In genomic region chr2:241770185-241770935, GRCh38 we compare ENCODE assay signal across 12 cellular contexts. TPM values are rescaled to one million over a fixed set of nuclear protein-coding genes. Genes with fewer than 3 reads are reported as not detected.
DNase-seq lines count a peak whose midpoint lies in the region; ATAC-seq and TF ChIP-seq lines count a peak whose summit lies in the region.
"Had no signal": no experiment of that assay in that cellular context is flagged by ENCODE, and none has a peak within 500 bp of the region (broad histone marks: within the 10 kb centered on the region; RNA-seq: fewer than 3 reads in every experiment).

No MANE protein-coding gene starts in this region.

- H4K91ac ChIP-seq in H9 (ENCODE audit: insufficient read length, low read depth, low read length) (no peak overlapping the region), neuronal stem cell (ENCODE audit: low read depth, low read length, poor library complexity) (no peak overlapping the region)

- no peak overlapping the region for H2AFZ ChIP-seq in H9 (ENCODE audit: low read length)
- H2AFZ ChIP-seq in neuronal stem cell (ENCODE audit: low read length), result peak overlapping the region; percentile 24

- H3K27me3 ChIP-seq in H9 (ENCODE audit: insufficient read depth, low read length), result no peaks in the 10 kb centered on the region
- no peaks in the 10 kb centered on the region for H3K27me3 ChIP-seq in neuronal stem cell (ENCODE audit: control insufficient read depth in 3 of 3, insufficient read depth in 3 of 3, low read depth in 1 of 3, low read length in 3 of 3)
- H3K27me3 ChIP-seq in tibial artery, result peaks cover 0 to 55% of the 10 kb centered on the region in 2 donors

- H4K20me1 ChIP-seq in H9 (ENCODE audit: control insufficient read depth, insufficient read depth, insufficient read length), result no peaks in the 10 kb centered on the region

- DNase-seq in D341Med (ENCODE audit: low spot score) (peak; percentile 30), H9 (peak; percentile 37), glutamatergic neuron (peak; percentile 16), neuronal stem cell (ENCODE audit: low spot score) (no peak), tibial artery (no peak)
- no peak for DNase-seq in stimulated activated CD4-positive, alpha-beta T cell treated with anti-CD3 and anti-CD28 coated beads, Interleukin-2, amount 100 ng/mL, for 48 hours
- DNase-seq: CD4-positive, CD25-positive, alpha-beta regulatory T cell had no signal

- H3T11ph ChIP-seq in H9 (ENCODE audit: low read length), result no peak overlapping the region

- H3K4me3 Mint-ChIP-seq in H9 (no peak overlapping the region), glutamatergic neuron (ENCODE audit: unreplicated experiment) (no peak overlapping the region)
- H3K4me3 Mint-ChIP-seq: activated naive CD4-positive, alpha-beta T cell treated with anti-CD3 and anti-CD28 coated beads, Interleukin-2, amount 50 U/mL, for 24 hours had no signal

- H3K56ac ChIP-seq in H9 (ENCODE audit: insufficient read length, low read depth, low read length), result no peak overlapping the region

- no peak overlapping the region for H2BK20ac ChIP-seq in H9 (ENCODE audit: low read depth, low read length, poor library complexity, severe bottlenecking)

- H3K36me3 ChIP-seq in neuronal stem cell (replicated peaks in 1 of 2; ENCODE audit: control insufficient read depth in 2 of 2, insufficient read depth in 2 of 2, low read length in 2 of 2) (no peaks in the 10 kb centered on the region), tibial artery (peaks cover 0 to 18% (median 5%) of the 10 kb centered on the region in 3 donors)

- TF ChIP-seq CTCF in H9 (conservative IDR thresholded peaks at IDR 0.05), result no peak
- no peak for TF ChIP-seq CTCF in glutamatergic neuron (IDR thresholded peaks at IDR 0.05; ENCODE audit: partially characterized antibody, unreplicated experiment)
- no peak for TF ChIP-seq CTCF in tibial artery (IDR thresholded peaks at IDR 0.05)

- no peak overlapping the region for H2BK12ac ChIP-seq in H9 (ENCODE audit: insufficient read length, low read depth, low read length)
- H2BK12ac ChIP-seq in neuronal stem cell (ENCODE audit: low read length), result peak overlapping the region; percentile 93

- no CpG with 5 or more reads among the region's 27 CpGs for WGBS in H9 (ENCODE audit: extremely low coverage, insufficient read length, low lambda C conversion rate)
- WGBS in neuronal stem cell (ENCODE audit: extremely low coverage in 2 of 2, insufficient read length in 2 of 2, insufficient replicate concordance in 1 of 2), 2 donors, result no CpG with 5 or more reads among the region's 27 CpGs

- H3K9ac ChIP-seq in H9 (ENCODE audit: extremely low read depth, insufficient read length, low read length) (no peak overlapping the region), neuronal stem cell (ENCODE audit: low read depth, low read length, poor library complexity) (peak overlapping the region; percentile 39)

- ATAC-seq in HG03139 (IDR thresholded peaks at IDR 0.05; ENCODE audit: unreplicated experiment) (no peak), HG03354 (IDR thresholded peaks at IDR 0.05; ENCODE audit: poor library complexity, severe bottlenecking, unreplicated experiment) (no peak)

- H2BK120ac ChIP-seq in H9 (ENCODE audit: low read depth, low read length, poor library complexity, severe bottlenecking) (no peak overlapping the region), neuronal stem cell (ENCODE audit: low read depth, low read length) (peak overlapping the region; percentile 35)

- H3K27me3 Mint-ChIP-seq in H9 (ENCODE audit: low read depth), result peaks cover 2% of the 10 kb centered on the region
- H3K27me3 Mint-ChIP-seq in glutamatergic neuron (ENCODE audit: unreplicated experiment), result peaks cover 1% of the 10 kb centered on the region
- H3K27me3 Mint-ChIP-seq: activated naive CD4-positive, alpha-beta T cell treated with anti-CD3 and anti-CD28 coated beads, Interleukin-2, amount 50 U/mL, for 24 hours; CD4-positive, CD25-positive, alpha-beta regulatory T cell had no signal

- H4K5ac ChIP-seq in H9 (ENCODE audit: insufficient read length, low read depth, low read length), result no peak overlapping the region

- H3K4ac ChIP-seq in H9 (ENCODE audit: low read depth, low read length), result no peak overlapping the region
- peak overlapping the region; percentile 69 for H3K4ac ChIP-seq in neuronal stem cell (ENCODE audit: low read length)

- H3K4me1 Mint-ChIP-seq in H9, result peaks cover 16 to 29% of the 10 kb centered on the region in 2 experiments
- H3K4me1 Mint-ChIP-seq in glutamatergic neuron (ENCODE audit: low read depth, unreplicated experiment), result peaks cover 2% of the 10 kb centered on the region

- H3K4me3 ChIP-seq in neuronal stem cell (ENCODE audit: low read length in 2 of 2) (no peak overlapping the region), tibial artery (no peak overlapping the region)
- H3K4me3 ChIP-seq: gastroesophageal sphincter had no signal

- H4K8ac ChIP-seq in H9 (replicated peaks; ENCODE audit: insufficient read length, low read depth, low read length) (no peak overlapping the region), neuronal stem cell (ENCODE audit: low read depth, low read length) (peak overlapping the region; percentile 56)

- H3K27ac Mint-ChIP-seq in H9 (peak overlapping the region in 1 of 3 experiments; percentile 94; a peak in 3 of 7 replicates), glutamatergic neuron (ENCODE audit: unreplicated experiment) (no peak overlapping the region)
- H3K27ac Mint-ChIP-seq: activated naive CD4-positive, alpha-beta T cell treated with anti-CD3 and anti-CD28 coated beads, Interleukin-2, amount 50 U/mL, for 24 hours had no signal

- H3K14ac ChIP-seq in H9 (ENCODE audit: insufficient read depth, low read length) (no peak overlapping the region), neuronal stem cell (ENCODE audit: low read length) (no peak overlapping the region)

- H3K18ac ChIP-seq in H9 (ENCODE audit: insufficient read length, low read depth, low read length), result no peak overlapping the region
- peak overlapping the region; percentile 96 for H3K18ac ChIP-seq in neuronal stem cell (ENCODE audit: low read length)

- intact Hi-C loops in tibial artery (cut with DNase I; ENCODE audit: low total_unique reads), result no loop called here

- H3K27ac ChIP-seq in H9 (ENCODE audit: insufficient read length, low read depth, low read length) (no peak overlapping the region), neuronal stem cell (replicated peaks; ENCODE audit: low read length) (peak overlapping the region; percentile 86), tibial artery (no peak overlapping the region)
- H3K27ac ChIP-seq: gastroesophageal sphincter had no signal

- no peaks in the 10 kb centered on the region for H3K79me2 ChIP-seq in H9 (ENCODE audit: insufficient read depth, low read length)

- H3K9me3 ChIP-seq in H9 (ENCODE audit: control insufficient read depth, low read depth, low read length), result no peaks in the 10 kb centered on the region
- no peaks in the 10 kb centered on the region for H3K9me3 ChIP-seq in neuronal stem cell (replicated peaks in 1 of 2; ENCODE audit: control insufficient read depth in 2 of 2, insufficient read depth in 1 of 2, low read depth in 1 of 2, low read length in 2 of 2)
- no peaks in the 10 kb centered on the region for H3K9me3 ChIP-seq in tibial artery
- H3K9me3 ChIP-seq: gastroesophageal sphincter had no signal

- no peak overlapping the region for H3K4me2 ChIP-seq in H9 (ENCODE audit: insufficient read depth, insufficient read length, low read length)
- no peak overlapping the region for H3K4me2 ChIP-seq in neuronal stem cell (ENCODE audit: insufficient read depth, low read length, poor library complexity, severe bottlenecking)

- no peaks in the 10 kb centered on the region for H3K79me1 ChIP-seq in H9 (ENCODE audit: insufficient read depth, low read depth, low read length, poor library complexity, severe bottlenecking)
- H3K79me1 ChIP-seq in neuronal stem cell (ENCODE audit: low read depth, low read length), result peaks cover 2% of the 10 kb centered on the region

- H2BK5ac ChIP-seq in H9 (ENCODE audit: insufficient read length, low read length), result no peak overlapping the region
- H2BK5ac ChIP-seq in neuronal stem cell (ENCODE audit: low read length), result peak overlapping the region; percentile 96

- H3K9me3 Mint-ChIP-seq in H9 (no peaks in the 10 kb centered on the region), glutamatergic neuron (ENCODE audit: unreplicated experiment) (peaks cover 1% of the 10 kb centered on the region)
- H3K9me3 Mint-ChIP-seq: activated naive CD4-positive, alpha-beta T cell treated with anti-CD3 and anti-CD28 coated beads, Interleukin-2, amount 50 U/mL, for 24 hours; CD4-positive, CD25-positive, alpha-beta regulatory T cell had no signal

- H3K4me1 ChIP-seq in H9 (ENCODE audit: insufficient read depth, low read length) (no peaks in the 10 kb centered on the region), neuronal stem cell (ENCODE audit: control insufficient read depth in 2 of 2, insufficient read depth in 1 of 2, low read depth in 1 of 2, low read length in 2 of 2) (peaks cover 16 to 22% of the 10 kb centered on the region in 2 donors), tibial artery (peaks cover 0 to 10% (median 6%) of the 10 kb centered on the region in 4 donors)

- peaks cover 3% of the 10 kb centered on the region for H3K23me2 ChIP-seq in H9 (ENCODE audit: insufficient read length, low read depth, low read length, poor library complexity, severe bottlenecking)

- no peak overlapping the region for H3K23ac ChIP-seq in H9 (ENCODE audit: insufficient read length, low read depth, low read length)
- H3K23ac ChIP-seq in neuronal stem cell (ENCODE audit: low read depth, low read length, poor library complexity), result peak overlapping the region; percentile 62

- H2AK5ac ChIP-seq in H9 (ENCODE audit: insufficient read length, low read length), result no peak overlapping the region
- peak overlapping the region; percentile 99 for H2AK5ac ChIP-seq in neuronal stem cell (ENCODE audit: low read depth, low read length)

- H2BK15ac ChIP-seq in H9 (ENCODE audit: low read depth, low read length) (no peak overlapping the region), neuronal stem cell (ENCODE audit: low read length) (peak overlapping the region; percentile 99)

- H3K36me3 Mint-ChIP-seq in H9 (ENCODE audit: insufficient read depth in 1 of 3, low read depth in 3 of 3) (no peaks in the 10 kb centered on the region; a peak in 1 of 7 replicates), glutamatergic neuron (ENCODE audit: unreplicated experiment) (no peaks in the 10 kb centered on the region)
- H3K36me3 Mint-ChIP-seq: activated naive CD4-positive, alpha-beta T cell treated with anti-CD3 and anti-CD28 coated beads, Interleukin-2, amount 50 U/mL, for 24 hours; CD4-positive, CD25-positive, alpha-beta regulatory T cell had no signal

RNA-seq across cellular contexts. Expression of gene GAL3ST2, which starts 6.3 kb away (rescaled TPM):
- total RNA-seq in H9 (2021), result 0.33 and 0.37 TPM in 2 replicates
- 0.42 TPM for total RNA-seq in glutamatergic neuron (ENCODE audit: unreplicated experiment)
- 0.45 TPM for polyA plus RNA-seq in neuronal stem cell (2013, experiment 1 of 2)
- polyA plus RNA-seq in neuronal stem cell (2013, experiment 2 of 2), result 0.47 TPM
- total RNA-seq: pulmonary artery endothelial cell had no signal
- polyA plus RNA-seq: CD4-positive, CD25-positive, alpha-beta regulatory T cell had no signal

RNA-seq across cellular contexts. Expression of gene D2HGDH, which starts 35.9 kb away (rescaled TPM):
- 10.0 TPM in 2 replicates for total RNA-seq in H9 (2021)
- 12.5 TPM for total RNA-seq in glutamatergic neuron (ENCODE audit: unreplicated experiment)
- 5.2 TPM for polyA plus RNA-seq in neuronal stem cell (2013, experiment 1 of 2)
- polyA plus RNA-seq in neuronal stem cell (2013, experiment 2 of 2), result 5.3 TPM

RNA-seq across cellular contexts. Expression of gene NEU4, which starts 38.6 kb away (rescaled TPM):
- total RNA-seq in H9 (2021) (0.42 and 0.70 TPM in 2 replicates), glutamatergic neuron (ENCODE audit: unreplicated experiment) (0.88 TPM)
- 0.45 TPM for polyA plus RNA-seq in neuronal stem cell (2013, experiment 1 of 2)
- polyA plus RNA-seq in neuronal stem cell (2013, experiment 2 of 2), result 0.37 TPM
- total RNA-seq: pulmonary artery endothelial cell had no signal

Comparison
In these comparisons a context has a peak if more than half of its experiments do, and no peak if none do; other contexts are left out.
1. DNase-seq: peak in D341Med (single experiment), H9 (single experiment) and glutamatergic neuron (single experiment); none in neuronal stem cell (single experiment), tibial artery (0 of 2) and stimulated activated CD4-positive, alpha-beta T cell treated with anti-CD3 and anti-CD28 coated beads, Interleukin-2, amount 100 ng/mL, for 48 hours (0 of 2).